21 cellular contexts compared by ENCODE assay signal in the genomic region with DNA sequence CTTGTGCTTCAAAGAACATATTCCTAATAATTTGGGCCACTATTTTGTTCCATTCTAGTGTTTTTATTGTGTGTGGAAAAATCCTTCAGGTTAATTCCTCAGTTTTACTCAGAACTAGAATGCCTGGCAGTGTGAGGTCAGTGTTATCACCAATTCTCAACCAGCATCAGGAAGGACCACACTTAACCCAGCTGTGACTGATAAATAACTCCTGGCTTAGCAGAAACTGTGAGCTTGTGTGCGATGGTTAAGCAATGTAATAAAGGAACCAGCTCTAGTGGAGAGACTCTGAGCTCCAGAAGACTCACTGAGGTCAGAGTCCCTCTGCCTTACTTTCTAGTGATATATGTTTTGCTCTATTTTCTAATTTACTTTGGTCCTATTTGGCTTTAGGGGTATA.
"Had no signal": no experiment of that assay in that cellular context is flagged by ENCODE, and none has a peak within 500 bp of the region (broad histone marks: within the 10 kb centered on the region; RNA-seq: fewer than 3 reads in every experiment).

No MANE protein-coding gene starts in this region.

- H3K9me3 Mint-ChIP-seq: activated naive CD4-positive, alpha-beta T cell treated with anti-CD3 and anti-CD28 coated beads, Interleukin-2, amount 50 U/mL, for 24 hours; activated T-cell treated with anti-CD3 and anti-CD28 coated beads, Interleukin-2, amount 50 U/mL, for 72 hours; natural killer cell treated with Interleukin-12 subunit alpha and Interleukin-12 subunit beta and Interleukin-15 and Interleukin-18, amount 100 ng/mL, for 72 hours; stimulated activated effector memory CD8-positive, alpha-beta T cell treated with anti-CD3 and anti-CD28 coated beads, Interleukin-12 subunit alpha, Interleukin-12 subunit beta, amount 100 ng/mL, for 72 hours had no signal

- H3K27ac Mint-ChIP-seq: activated naive CD4-positive, alpha-beta T cell treated with anti-CD3 and anti-CD28 coated beads, Interleukin-2, amount 50 U/mL, for 24 hours; activated T-cell treated with anti-CD3 and anti-CD28 coated beads, Interleukin-2, amount 50 U/mL, for 72 hours; dendritic cell treated with granulocyte-macrophage colony-stimulating factor and Interleukin-4, amounts not matched to agents 40 ng/mL and 50 ng/mL, for 4 days; natural killer cell treated with Interleukin-12 subunit alpha and Interleukin-12 subunit beta and Interleukin-15 and Interleukin-18, amount 100 ng/mL, for 72 hours; stimulated activated effector memory CD8-positive, alpha-beta T cell treated with anti-CD3 and anti-CD28 coated beads, Interleukin-12 subunit alpha, Interleukin-12 subunit beta, amount 100 ng/mL, for 72 hours had no signal

- H3K79me2 ChIP-seq: parathyroid adenoma had no signal

- H3K27me3 ChIP-seq: adrenal gland, foreskin keratinocyte, neutrophil had no signal

- ATAC-seq: activated T-cell treated with anti-CD3 and anti-CD28 coated beads, Interleukin-2, amount 50 U/mL, for 72 hours; sciatic nerve had no signal

- H3K4me1 ChIP-seq: adrenal gland, lower lobe of right lung, parathyroid adenoma had no signal

- H3K36me3 Mint-ChIP-seq: activated naive CD4-positive, alpha-beta T cell treated with anti-CD3 and anti-CD28 coated beads, Interleukin-2, amount 50 U/mL, for 24 hours; natural killer cell treated with Interleukin-12 subunit alpha and Interleukin-12 subunit beta and Interleukin-15 and Interleukin-18, amount 100 ng/mL, for 72 hours; stimulated activated effector memory CD8-positive, alpha-beta T cell treated with anti-CD3 and anti-CD28 coated beads, Interleukin-12 subunit alpha, Interleukin-12 subunit beta, amount 100 ng/mL, for 72 hours had no signal

- H3K27ac ChIP-seq: adrenal gland, foreskin keratinocyte, lower lobe of right lung, neutrophil, parathyroid adenoma, thoracic aorta had no signal

- H2AFZ ChIP-seq: parathyroid adenoma had no signal

- H3K4me3 ChIP-seq: adrenal gland, lower lobe of right lung, thoracic aorta had no signal

- H3K36me3 ChIP-seq: adrenal gland, lower lobe of right lung, neutrophil, thoracic aorta had no signal

- H3K9me3 ChIP-seq: adrenal gland, lower lobe of right lung, neutrophil, thoracic aorta had no signal

- H3K9ac ChIP-seq: parathyroid adenoma had no signal

- DNase-seq: activated CD4-positive, alpha-beta T cell treated with anti-CD3 and anti-CD28 coated beads, Interleukin-2, amount 50 U/mL, for 4 hours; activated effector memory CD4-positive, alpha-beta T cell treated with anti-CD3 and anti-CD28 coated beads, Interleukin-2, amount 50 U/mL, for 16 hours; activated T-cell treated with anti-CD3 and anti-CD28 coated beads, Interleukin-2, amount 50 U/mL, for 72 hours; adrenal gland; effector memory CD4-positive, alpha-beta T cell; foreskin keratinocyte; glutamatergic neuron; hypothalamus; islet precursor cell; lower lobe of right lung; stimulated activated CD4-positive, alpha-beta T cell treated with anti-CD3 and anti-CD28 coated beads, Interleukin-4, amount 100 ng/mL, for 24 hours; T-helper 1 cell; T-helper 9 cell had no signal
